In the genomic region with DNA sequence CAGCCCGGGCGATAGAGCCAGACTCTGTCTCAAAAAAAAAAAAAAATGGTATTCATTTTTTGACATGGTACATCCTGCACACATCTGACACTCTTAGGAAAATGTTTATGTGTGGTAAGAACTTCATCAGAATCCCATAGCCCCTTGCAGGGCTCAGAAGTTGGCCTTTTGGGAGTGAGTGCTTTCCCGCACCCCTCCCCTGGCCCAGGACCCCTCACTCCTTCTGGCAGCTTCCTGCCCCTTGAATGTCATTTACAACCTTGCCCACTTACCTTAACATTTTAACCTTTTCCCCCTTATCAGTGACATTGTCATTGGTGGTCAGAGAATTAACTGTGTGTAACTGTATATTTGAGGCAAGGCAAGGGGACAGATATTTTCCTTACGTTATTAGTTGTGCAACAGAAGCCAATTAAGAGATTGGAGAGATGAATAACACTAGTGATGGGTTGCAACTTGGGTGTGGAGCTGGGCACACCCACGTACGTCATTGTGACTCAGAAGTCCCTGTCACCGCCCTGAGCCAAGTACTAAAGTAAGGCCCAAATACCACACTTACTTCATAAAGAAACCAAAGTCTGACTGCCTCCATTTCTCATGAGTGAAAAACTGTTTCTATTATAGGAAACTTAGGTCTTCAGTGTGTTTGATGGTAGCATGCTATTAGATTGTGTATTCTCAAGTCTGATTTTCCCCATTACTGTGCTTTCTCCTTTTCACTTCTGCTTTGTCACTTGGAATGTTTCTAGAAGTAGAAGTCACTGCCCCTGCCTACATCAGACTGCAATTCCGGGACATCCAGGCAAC, we compare ENCODE assay signal across 8 cellular contexts. TPM values are rescaled to one million over a fixed set of nuclear protein-coding genes. Genes with fewer than 3 reads are reported as not detected.
DNase-seq lines count a peak whose midpoint lies in the region; ATAC-seq and TF ChIP-seq lines count a peak whose summit lies in the region.

No MANE protein-coding gene starts in this region.

- peak; percentile 41 for TF ChIP-seq POLR2A in GM19193 (IDR thresholded peaks at IDR 0.05; ENCODE audit: extremely low read depth, insufficient read depth, insufficient read length)

- no peaks in the 10 kb centered on the region for H3K27me3 ChIP-seq in adipocyte (replicated peaks; ENCODE audit: control insufficient read depth, insufficient read depth, low read length)
- H3K27me3 ChIP-seq in layer of hippocampus (ENCODE audit: control insufficient read depth, insufficient read depth, low read length) = no peaks in the 10 kb centered on the region

- no peak overlapping the region for H3K4me3 ChIP-seq in adipocyte (ENCODE audit: low read length)

- H3K9ac ChIP-seq in adipocyte (ENCODE audit: low read length) = peak overlapping the region; percentile 31

- H3K4me1 ChIP-seq in adipocyte (ENCODE audit: control insufficient read depth, insufficient read depth, low read length) = peaks cover 49% of the 10 kb centered on the region

- peak; percentile 83 for DNase-seq in adipocyte (ENCODE audit: low read depth)
- DNase-seq in stimulated activated CD8-positive, alpha-beta memory T cell treated with anti-CD3 and anti-CD28 coated beads, Interleukin-12 subunit alpha, Interleukin-12 subunit beta, amount 100 ng/mL, for 4 hours (ENCODE audit: low read depth) = peak; percentile 60
- DNase-seq in NCI-H2029 treated with DMSO at 0.1 percent for 48 hours (lab: John Stamatoyannopoulos, UW) = no peak
- DNase-seq in SK-N-DZ (ENCODE audit: low spot score) = no peak

- H3K36me3 ChIP-seq in adipocyte (ENCODE audit: control insufficient read depth, insufficient read depth, low read length, severe bottlenecking) = no peaks in the 10 kb centered on the region

- H3K27ac ChIP-seq in layer of hippocampus (ENCODE audit: low read depth, low read length) = peak overlapping the region; percentile 69

- H3K9me3 ChIP-seq in adipocyte (ENCODE audit: control insufficient read depth, low read length) = no peaks in the 10 kb centered on the region

- peak; percentile 45 for ATAC-seq in HG03108 (IDR thresholded peaks at IDR 0.05; ENCODE audit: unreplicated experiment)
- peak; percentile 3; the same call in 2 of the 3 replicates for ATAC-seq in SK-N-SH treated with all-trans-retinoic acid at 6 μM for 48 hours

TF ChIP-seq in SK-N-SH treated with all-trans-retinoic acid at 6 μM for 48 hours, 23 proteins besides CTCF, POLR2A, EP300 and RAD21 (continues in another document):
- TF ChIP-seq TCF4 (CRISPR knock-in tag; IDR thresholded peaks at IDR 0.05; ENCODE audit: borderline replicate concordance) = no peak
- TF ChIP-seq, protein P1, sequence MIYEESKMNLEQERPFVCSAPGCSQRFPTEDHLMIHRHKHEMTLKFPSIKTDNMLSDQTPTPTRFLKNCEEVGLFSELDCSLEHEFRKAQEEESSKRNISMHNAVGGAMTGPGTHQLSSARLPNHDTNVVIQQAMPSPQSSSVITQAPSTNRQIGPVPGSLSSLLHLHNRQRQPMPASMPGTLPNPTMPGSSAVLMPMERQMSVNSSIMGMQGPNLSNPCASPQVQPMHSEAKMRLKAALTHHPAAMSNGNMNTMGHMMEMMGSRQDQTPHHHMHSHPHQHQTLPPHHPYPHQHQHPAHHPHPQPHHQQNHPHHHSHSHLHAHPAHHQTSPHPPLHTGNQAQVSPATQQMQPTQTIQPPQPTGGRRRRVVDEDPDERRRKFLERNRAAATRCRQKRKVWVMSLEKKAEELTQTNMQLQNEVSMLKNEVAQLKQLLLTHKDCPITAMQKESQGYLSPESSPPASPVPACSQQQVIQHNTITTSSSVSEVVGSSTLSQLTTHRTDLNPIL (CRISPR knock-in tag; IDR thresholded peaks at IDR 0.05; ENCODE audit: low read depth) = no peak
- TF ChIP-seq TOX (CRISPR knock-in tag; IDR thresholded peaks at IDR 0.05; ENCODE audit: borderline replicate concordance) = no peak
- no peak for TF ChIP-seq RARB (CRISPR knock-in tag; IDR thresholded peaks at IDR 0.05)
- TF ChIP-seq, protein P2, sequence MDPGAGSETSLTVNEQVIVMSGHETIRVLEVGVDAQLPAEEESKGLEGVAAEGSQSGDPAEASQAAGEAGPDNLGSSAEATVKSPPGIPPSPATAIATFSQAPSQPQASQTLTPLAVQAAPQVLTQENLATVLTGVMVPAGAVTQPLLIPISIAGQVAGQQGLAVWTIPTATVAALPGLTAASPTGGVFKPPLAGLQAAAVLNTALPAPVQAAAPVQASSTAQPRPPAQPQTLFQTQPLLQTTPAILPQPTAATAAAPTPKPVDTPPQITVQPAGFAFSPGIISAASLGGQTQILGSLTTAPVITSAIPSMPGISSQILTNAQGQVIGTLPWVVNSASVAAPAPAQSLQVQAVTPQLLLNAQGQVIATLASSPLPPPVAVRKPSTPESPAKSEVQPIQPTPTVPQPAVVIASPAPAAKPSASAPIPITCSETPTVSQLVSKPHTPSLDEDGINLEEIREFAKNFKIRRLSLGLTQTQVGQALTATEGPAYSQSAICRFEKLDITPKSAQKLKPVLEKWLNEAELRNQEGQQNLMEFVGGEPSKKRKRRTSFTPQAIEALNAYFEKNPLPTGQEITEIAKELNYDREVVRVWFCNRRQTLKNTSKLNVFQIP (CRISPR knock-in tag; IDR thresholded peaks at IDR 0.05; ENCODE audit: borderline replicate concordance, low read depth) = no peak
- TF ChIP-seq OSR1 (CRISPR knock-in tag; IDR thresholded peaks at IDR 0.05) = no peak
- TF ChIP-seq GLIS3 (CRISPR knock-in tag; IDR thresholded peaks at IDR 0.05) = no peak
- TF ChIP-seq ZFP30 (CRISPR knock-in tag; IDR thresholded peaks at IDR 0.05) = no peak
- no peak for TF ChIP-seq CSDC2 (CRISPR knock-in tag; IDR thresholded peaks at IDR 0.05)
- TF ChIP-seq BACH2 (CRISPR knock-in tag; IDR thresholded peaks at IDR 0.05; ENCODE audit: borderline replicate concordance) = no peak
- TF ChIP-seq ZNF565 (CRISPR knock-in tag; conservative IDR thresholded peaks at IDR 0.05; ENCODE audit: low read depth) = no peak
- TF ChIP-seq, protein P3, sequence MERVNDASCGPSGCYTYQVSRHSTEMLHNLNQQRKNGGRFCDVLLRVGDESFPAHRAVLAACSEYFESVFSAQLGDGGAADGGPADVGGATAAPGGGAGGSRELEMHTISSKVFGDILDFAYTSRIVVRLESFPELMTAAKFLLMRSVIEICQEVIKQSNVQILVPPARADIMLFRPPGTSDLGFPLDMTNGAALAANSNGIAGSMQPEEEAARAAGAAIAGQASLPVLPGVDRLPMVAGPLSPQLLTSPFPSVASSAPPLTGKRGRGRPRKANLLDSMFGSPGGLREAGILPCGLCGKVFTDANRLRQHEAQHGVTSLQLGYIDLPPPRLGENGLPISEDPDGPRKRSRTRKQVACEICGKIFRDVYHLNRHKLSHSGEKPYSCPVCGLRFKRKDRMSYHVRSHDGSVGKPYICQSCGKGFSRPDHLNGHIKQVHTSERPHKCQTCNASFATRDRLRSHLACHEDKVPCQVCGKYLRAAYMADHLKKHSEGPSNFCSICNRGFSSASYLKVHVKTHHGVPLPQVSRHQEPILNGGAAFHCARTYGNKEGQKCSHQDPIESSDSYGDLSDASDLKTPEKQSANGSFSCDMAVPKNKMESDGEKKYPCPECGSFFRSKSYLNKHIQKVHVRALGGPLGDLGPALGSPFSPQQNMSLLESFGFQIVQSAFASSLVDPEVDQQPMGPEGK (CRISPR knock-in tag; IDR thresholded peaks at IDR 0.05; ENCODE audit: borderline replicate concordance) = no peak
- TF ChIP-seq ZC3H10 (CRISPR knock-in tag; IDR thresholded peaks at IDR 0.05) = no peak; the same call in 1 of the 2 replicates
- no peak for TF ChIP-seq ZFP3 (CRISPR knock-in tag; IDR thresholded peaks at IDR 0.05)
- no peak for TF ChIP-seq PPARA (CRISPR knock-in tag; IDR thresholded peaks at IDR 0.05; ENCODE audit: borderline replicate concordance)
- TF ChIP-seq, protein P4, sequence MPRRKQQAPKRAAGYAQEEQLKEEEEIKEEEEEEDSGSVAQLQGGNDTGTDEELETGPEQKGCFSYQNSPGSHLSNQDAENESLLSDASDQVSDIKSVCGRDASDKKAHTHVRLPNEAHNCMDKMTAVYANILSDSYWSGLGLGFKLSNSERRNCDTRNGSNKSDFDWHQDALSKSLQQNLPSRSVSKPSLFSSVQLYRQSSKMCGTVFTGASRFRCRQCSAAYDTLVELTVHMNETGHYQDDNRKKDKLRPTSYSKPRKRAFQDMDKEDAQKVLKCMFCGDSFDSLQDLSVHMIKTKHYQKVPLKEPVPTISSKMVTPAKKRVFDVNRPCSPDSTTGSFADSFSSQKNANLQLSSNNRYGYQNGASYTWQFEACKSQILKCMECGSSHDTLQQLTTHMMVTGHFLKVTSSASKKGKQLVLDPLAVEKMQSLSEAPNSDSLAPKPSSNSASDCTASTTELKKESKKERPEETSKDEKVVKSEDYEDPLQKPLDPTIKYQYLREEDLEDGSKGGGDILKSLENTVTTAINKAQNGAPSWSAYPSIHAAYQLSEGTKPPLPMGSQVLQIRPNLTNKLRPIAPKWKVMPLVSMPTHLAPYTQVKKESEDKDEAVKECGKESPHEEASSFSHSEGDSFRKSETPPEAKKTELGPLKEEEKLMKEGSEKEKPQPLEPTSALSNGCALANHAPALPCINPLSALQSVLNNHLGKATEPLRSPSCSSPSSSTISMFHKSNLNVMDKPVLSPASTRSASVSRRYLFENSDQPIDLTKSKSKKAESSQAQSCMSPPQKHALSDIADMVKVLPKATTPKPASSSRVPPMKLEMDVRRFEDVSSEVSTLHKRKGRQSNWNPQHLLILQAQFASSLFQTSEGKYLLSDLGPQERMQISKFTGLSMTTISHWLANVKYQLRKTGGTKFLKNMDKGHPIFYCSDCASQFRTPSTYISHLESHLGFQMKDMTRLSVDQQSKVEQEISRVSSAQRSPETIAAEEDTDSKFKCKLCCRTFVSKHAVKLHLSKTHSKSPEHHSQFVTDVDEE (CRISPR knock-in tag; IDR thresholded peaks at IDR 0.05) = no peak
- TF ChIP-seq, protein P5, sequence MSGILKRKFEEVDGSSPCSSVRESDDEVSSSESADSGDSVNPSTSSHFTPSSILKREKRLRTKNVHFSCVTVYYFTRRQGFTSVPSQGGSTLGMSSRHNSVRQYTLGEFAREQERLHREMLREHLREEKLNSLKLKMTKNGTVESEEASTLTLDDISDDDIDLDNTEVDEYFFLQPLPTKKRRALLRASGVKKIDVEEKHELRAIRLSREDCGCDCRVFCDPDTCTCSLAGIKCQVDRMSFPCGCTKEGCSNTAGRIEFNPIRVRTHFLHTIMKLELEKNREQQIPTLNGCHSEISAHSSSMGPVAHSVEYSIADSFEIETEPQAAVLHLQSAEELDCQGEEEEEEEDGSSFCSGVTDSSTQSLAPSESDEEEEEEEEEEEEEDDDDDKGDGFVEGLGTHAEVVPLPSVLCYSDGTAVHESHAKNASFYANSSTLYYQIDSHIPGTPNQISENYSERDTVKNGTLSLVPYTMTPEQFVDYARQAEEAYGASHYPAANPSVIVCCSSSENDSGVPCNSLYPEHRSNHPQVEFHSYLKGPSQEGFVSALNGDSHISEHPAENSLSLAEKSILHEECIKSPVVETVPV (CRISPR knock-in tag; IDR thresholded peaks at IDR 0.05) = no peak
- TF ChIP-seq ISL1 (CRISPR knock-in tag; IDR thresholded peaks at IDR 0.05) = no peak

RNA-seq across cellular contexts. Expression of a gene that starts 31.6 kb away (rescaled TPM):
- polyA plus RNA-seq in SK-N-DZ (2014; cell fraction: cytosol; rRNA removed) = 28.8 and 29.1 TPM in 2 replicates
- 23.4 and 36.2 TPM in 2 replicates for polyA plus RNA-seq in SK-N-DZ (2014; cell fraction: nucleus; rRNA removed)

RNA-seq across cellular contexts. Expression of a gene that starts 56.0 kb away (rescaled TPM):
- 169 and 208 TPM in 2 replicates for polyA plus RNA-seq in SK-N-DZ (2014; cell fraction: cytosol; rRNA removed)
- 143 TPM in 2 replicates for polyA plus RNA-seq in SK-N-DZ (2014; cell fraction: nucleus; rRNA removed)

Comparison
In these comparisons a context has a peak if more than half of its experiments do, and no peak if none do; other contexts are left out.
1. DNase-seq: peak in adipocyte (single experiment) and stimulated activated CD8-positive, alpha-beta memory T cell treated with anti-CD3 and anti-CD28 coated beads, Interleukin-12 subunit alpha, Interleukin-12 subunit beta, amount 100 ng/mL, for 4 hours (single experiment); none in NCI-H2029 treated with DMSO at 0.1 percent for 48 hours (single experiment) and SK-N-DZ (single experiment).